Comparison of ENCODE assay signal across 8 cellular contexts in genomic region chr18:36129300-36130038, GRCh38. TPM values are rescaled to one million over a fixed set of nuclear protein-coding genes. Genes with fewer than 3 reads are reported as not detected.
DNase-seq lines count a peak whose midpoint lies in the region; ATAC-seq, FAIRE-seq and TF ChIP-seq lines count a peak whose summit lies in the region.

ELP2 (plus strand) TSS chr18:36129899; CDS start chr18:36129934, 35 bp downstream.
A gene with protein sequence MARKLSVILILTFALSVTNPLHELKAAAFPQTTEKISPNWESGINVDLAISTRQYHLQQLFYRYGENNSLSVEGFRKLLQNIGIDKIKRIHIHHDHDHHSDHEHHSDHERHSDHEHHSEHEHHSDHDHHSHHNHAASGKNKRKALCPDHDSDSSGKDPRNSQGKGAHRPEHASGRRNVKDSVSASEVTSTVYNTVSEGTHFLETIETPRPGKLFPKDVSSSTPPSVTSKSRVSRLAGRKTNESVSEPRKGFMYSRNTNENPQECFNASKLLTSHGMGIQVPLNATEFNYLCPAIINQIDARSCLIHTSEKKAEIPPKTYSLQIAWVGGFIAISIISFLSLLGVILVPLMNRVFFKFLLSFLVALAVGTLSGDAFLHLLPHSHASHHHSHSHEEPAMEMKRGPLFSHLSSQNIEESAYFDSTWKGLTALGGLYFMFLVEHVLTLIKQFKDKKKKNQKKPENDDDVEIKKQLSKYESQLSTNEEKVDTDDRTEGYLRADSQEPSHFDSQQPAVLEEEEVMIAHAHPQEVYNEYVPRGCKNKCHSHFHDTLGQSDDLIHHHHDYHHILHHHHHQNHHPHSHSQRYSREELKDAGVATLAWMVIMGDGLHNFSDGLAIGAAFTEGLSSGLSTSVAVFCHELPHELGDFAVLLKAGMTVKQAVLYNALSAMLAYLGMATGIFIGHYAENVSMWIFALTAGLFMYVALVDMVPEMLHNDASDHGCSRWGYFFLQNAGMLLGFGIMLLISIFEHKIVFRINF (minus strand): TSS chr18:36129340. CDS start chr18:36127007, 2,333 bp downstream.

- H4K20me1 ChIP-seq in IMR-90 (ENCODE audit: insufficient read depth, low read length) = peaks cover 53% of the 10 kb centered on the region
- no peaks in the 10 kb centered on the region for H4K20me1 ChIP-seq in OCI-LY7 (ENCODE audit: insufficient read depth, low read length)
- no peaks in the 10 kb centered on the region for H4K20me1 ChIP-seq in endothelial cell of umbilical vein (replicated peaks; ENCODE audit: control insufficient read depth, extremely low read depth, insufficient read depth, low read length)

- 0 out of 2 replicates have a peak, but pooled peaks have one; percentile 1 for TF ChIP-seq CTCF in IMR-90 (conservative IDR thresholded peaks at IDR 0.05; ENCODE audit: low read depth, low read length)
- no peak for TF ChIP-seq CTCF in OCI-LY7 (conservative IDR thresholded peaks at IDR 0.05; ENCODE audit: low read length)
- no peak for TF ChIP-seq CTCF in endothelial cell of umbilical vein (IDR thresholded peaks at IDR 0.05; ENCODE audit: extremely low read depth in 1 of 2, insufficient read depth in 1 of 2, low read depth in 1 of 2, low read length in 2 of 2)

- H2AFZ ChIP-seq in IMR-90 (replicated peaks; ENCODE audit: low read length, poor library complexity) = peak within 1 kb of the TSS; percentile 99
- peak within 1 kb of the TSS; percentile 96 for H2AFZ ChIP-seq in OCI-LY7 (ENCODE audit: low read length)
- H2AFZ ChIP-seq in endothelial cell of umbilical vein (ENCODE audit: low read depth, low read length) = peak within 1 kb of the TSS; percentile 98

- peak within 1 kb of the TSS; percentile 73 for H2AK5ac ChIP-seq in IMR-90 (ENCODE audit: low read depth, low read length)

- peak within 1 kb of the TSS; percentile 97 for H3K4ac ChIP-seq in IMR-90 (ENCODE audit: low read depth, low read length)

- H3K4me2 ChIP-seq in IMR-90 (ENCODE audit: low read depth, low read length) (peak within 1 kb of the TSS; percentile 96), OCI-LY7 (ENCODE audit: low read length) (peak within 1 kb of the TSS; percentile 99), endothelial cell of umbilical vein (ENCODE audit: insufficient read depth, low read length) (peak within 1 kb of the TSS; percentile 97)

- peak within 1 kb of the TSS; percentile 73 for H4K5ac ChIP-seq in IMR-90 (ENCODE audit: low read depth, low read length)

- POLR2A ChIA-PET in IMR-90 (lab: Charles Lee; ENCODE audit: unreplicated experiment) (interaction anchor here (0.6 to 1.5 kb wide), 2 partner anchors 51 to 112 kb away, joined by 3 to 5 read pairs; no protein-coding TSS in a partner anchor), OCI-LY7 (lab: Charles Lee) (interaction anchor here (0.6 to 1.4 kb wide), 3 partner anchors 31 to 63 kb away, joined by 3 to 6 read pairs (median 4); no protein-coding TSS in a partner anchor), endothelial cell of umbilical vein (lab: Charles Lee) (interaction anchor here (1.5 kb wide), 1 partner anchor 58 kb away, joined by 6 read pairs; the partner anchor contains the start of gene MOCOS)

- TF ChIP-seq POLR2A in IMR-90 (IDR thresholded peaks at IDR 0.05; ENCODE audit: low read depth, low read length) (peak; percentile 69), endothelial cell of umbilical vein (IDR thresholded peaks at IDR 0.05; ENCODE audit: low read depth, low read length) (peak; percentile 67)

- H2BK5ac ChIP-seq in IMR-90 (ENCODE audit: low read depth, low read length, poor library complexity, severe bottlenecking) = peak within 1 kb of the TSS; percentile 92

- no peak within 1 kb of the TSS for H2BK20ac ChIP-seq in IMR-90 (ENCODE audit: low read depth, low read length)

- intact Hi-C loops in IMR-90 (cut with micrococcal nuclease) = loop anchor here (1.0 to 5.0 kb wide), 4 partner anchors 29 to 155 kb away; no protein-coding TSS in a partner anchor
- intact Hi-C loops in OCI-LY7 (cut with micrococcal nuclease; ENCODE audit: unreplicated experiment) = no loop called here
- intact Hi-C loops in endothelial cell of umbilical vein (cut with micrococcal nuclease) = loop anchor here (1.0 to 5.0 kb wide), 9 partner anchors 29 to 887 kb away; partner anchors contain the start of genes FHOD3, MOCOS, RMP24 and RPRD1A

- CTCF ChIA-PET in IMR-90 (lab: Yijun Ruan, JAX) = interaction anchor here (0.6 to 1.3 kb wide), 3 partner anchors 34 to 507 kb away, joined by 3 to 9 read pairs (median 3); no protein-coding TSS in a partner anchor
- CTCF ChIA-PET in OCI-LY7 (lab: Charles Lee; ENCODE audit: unreplicated experiment) = interaction anchor here (0.5 kb wide), 1 partner anchor 60 kb away, joined by 3 read pairs; no protein-coding TSS in a partner anchor
- CTCF ChIA-PET in endothelial cell of umbilical vein (lab: Charles Lee) = interaction anchor here (1.2 to 4.4 kb wide), 5 partner anchors 10 to 154 kb away, joined by 4 to 26 read pairs (median 9); partner anchors contain the start of gene MOCOS

- no peaks in the 10 kb centered on the region for H3K27me3 ChIP-seq in IMR-90 (ENCODE audit: control insufficient read depth, insufficient read depth, low read length)
- no peaks in the 10 kb centered on the region for H3K27me3 ChIP-seq in endothelial cell of umbilical vein (ENCODE audit: control insufficient read depth in 2 of 2, insufficient read depth in 2 of 2, low read length in 2 of 2)

- H3K9me3 ChIP-seq in IMR-90 (ENCODE audit: control insufficient read depth, insufficient read depth, low read length) (no peaks in the 10 kb centered on the region), OCI-LY7 (ENCODE audit: low read length) (no peaks in the 10 kb centered on the region), endothelial cell of umbilical vein (replicated peaks; ENCODE audit: control insufficient read depth, insufficient read depth, low read length) (no peaks in the 10 kb centered on the region)

- peak within 1 kb of the TSS; percentile 85 for H3K56ac ChIP-seq in IMR-90 (ENCODE audit: extremely low read depth, insufficient read depth, low read length)

- H3K18ac ChIP-seq in IMR-90 (ENCODE audit: low read depth, low read length) = peak within 1 kb of the TSS; percentile 72

- H3K79me1 ChIP-seq in IMR-90 (ENCODE audit: low read depth in 1 of 2, low read length in 2 of 2) = peaks cover 19 to 79% of the 10 kb centered on the region in 2 experiments

- H3K36me3 ChIP-seq in IMR-90 (ENCODE audit: control insufficient read depth, insufficient read depth, low read length) (peaks cover 16% of the 10 kb centered on the region), OCI-LY7 (ENCODE audit: insufficient read depth, low read length) (peaks cover 16% of the 10 kb centered on the region), endothelial cell of umbilical vein (ENCODE audit: control insufficient read depth in 2 of 2, extremely low read depth in 1 of 2, insufficient read depth in 2 of 2, low read length in 2 of 2) (no peaks in the 10 kb centered on the region)

- no peak; the same call in 1 of the 2 replicates for TF ChIP-seq RAD21 in IMR-90 (IDR thresholded peaks at IDR 0.05; ENCODE audit: low read length)

- DNase-seq in DMS114 treated with DMSO at 0.1 percent for 48 hours (lab: John Stamatoyannopoulos, UW; ENCODE audit: unreplicated experiment) (peak; percentile 90), IMR-90 (peak; percentile 93), OCI-LY7 (ENCODE audit: low spot score) (peak; percentile 91), activated T-cell treated with anti-CD3 and anti-CD28 coated beads for 1 hour (ENCODE audit: low read depth) (peak; percentile 95), endothelial cell of umbilical vein (ENCODE audit: low read depth, low spot score) (peak; percentile 98), midbrain (lab: John Stamatoyannopoulos, UW) (peak; percentile 94)
- peak; percentile 89 to 91 for DNase-seq in stimulated activated CD8-positive, alpha-beta memory T cell treated with anti-CD3 and anti-CD28 coated beads, Interleukin-15, amount 100 ng/mL, for 48 hours (ENCODE audit: low read depth in 2 of 2)

- FAIRE-seq in endothelial cell of umbilical vein (lab: Jason Lieb, UNC) = peak; percentile 90

- H3K9me1 ChIP-seq in IMR-90 (ENCODE audit: insufficient read depth, low read length) = peaks cover 21% of the 10 kb centered on the region
- no peaks in the 10 kb centered on the region for H3K9me1 ChIP-seq in endothelial cell of umbilical vein (replicated peaks; ENCODE audit: control insufficient read depth, extremely low read depth, insufficient read depth, low read length)

- peaks cover 8% of the 10 kb centered on the region for H3K4me1 ChIP-seq in IMR-90 (ENCODE audit: control insufficient read depth, insufficient read depth, low read length)
- peaks cover 21% of the 10 kb centered on the region for H3K4me1 ChIP-seq in OCI-LY7 (ENCODE audit: insufficient read depth, low read length, poor library complexity, severe bottlenecking)
- H3K4me1 ChIP-seq in endothelial cell of umbilical vein (ENCODE audit: control insufficient read depth, extremely low read depth, insufficient read depth, low read length) = peaks cover 15% of the 10 kb centered on the region

- H4K91ac ChIP-seq in IMR-90 (ENCODE audit: insufficient read depth, low read depth, low read length) = peak within 1 kb of the TSS; percentile 93

- peak within 1 kb of the TSS; percentile 97 for H3K23ac ChIP-seq in IMR-90 (ENCODE audit: low read depth, low read length)

- H3K27ac ChIP-seq in IMR-90 (ENCODE audit: insufficient read depth, low read length) = peak within 1 kb of the TSS; percentile 89
- H3K27ac ChIP-seq in OCI-LY7 (ENCODE audit: low read depth, low read length, poor library complexity, severe bottlenecking) = peak within 1 kb of the TSS; percentile 84
- H3K27ac ChIP-seq in endothelial cell of umbilical vein (ENCODE audit: insufficient read depth, low read depth, low read length) = peak within 1 kb of the TSS; percentile 98

- dilution Hi-C loops in IMR-90 (cut with HindIII; ENCODE audit: low sequenced_read_pairs, unreplicated experiment) = no loop called here
- dilution Hi-C loops in endothelial cell of umbilical vein (cut with MboI; ENCODE audit: extremely low pct_ligation_motif_present, low sequenced_read_pairs) = no loop called here

- H3K9ac ChIP-seq in IMR-90 (ENCODE audit: low read depth, low read length) (peak within 1 kb of the TSS; percentile 95), endothelial cell of umbilical vein (replicated peaks; ENCODE audit: extremely low read depth, insufficient read depth, low read length) (peak within 1 kb of the TSS; percentile 98)

- peaks cover 54% of the 10 kb centered on the region for H3K79me2 ChIP-seq in OCI-LY7 (ENCODE audit: insufficient read depth, low read depth, low read length)
- peaks cover 47% of the 10 kb centered on the region for H3K79me2 ChIP-seq in endothelial cell of umbilical vein (ENCODE audit: control insufficient read depth, insufficient read depth, low read length)

- H2BK15ac ChIP-seq in IMR-90 (ENCODE audit: low read depth, low read length) = no peak within 1 kb of the TSS; the same call in 2 of the 3 replicates

- H3K14ac ChIP-seq in IMR-90 (replicated peaks; ENCODE audit: low read depth, low read length) = peak within 1 kb of the TSS; percentile 94

- H3K9me2 ChIP-seq in OCI-LY7 (ENCODE audit: insufficient read depth, low read length) = no peaks in the 10 kb centered on the region

- ATAC-seq in GM21529 (IDR thresholded peaks at IDR 0.05; ENCODE audit: unreplicated experiment) = peak; percentile 92
- ATAC-seq in IMR-90 (ENCODE audit: low read depth) = peak; percentile 91

- BruUV-seq in IMR-90 (replicated peaks; lab: Mats Ljungman, UMichigan) (no TSS peak), OCI-LY7 (replicated peaks; lab: Mats Ljungman, UMichigan) (no TSS peak), endothelial cell of umbilical vein (replicated peaks; lab: Mats Ljungman, UMichigan) (no TSS peak)

- H2AK9ac ChIP-seq in IMR-90 (replicated peaks; ENCODE audit: low read depth, low read length, poor library complexity) = peak within 1 kb of the TSS; percentile 98

- H3K4me3 ChIP-seq in IMR-90 (ENCODE audit: insufficient read depth, low read depth, low read length) = peak within 1 kb of the TSS; percentile 89
- H3K4me3 ChIP-seq in OCI-LY7 (ENCODE audit: low read depth, low read length, poor library complexity, severe bottlenecking) = peak within 1 kb of the TSS; percentile 97
- peak within 1 kb of the TSS; percentile 64 to 96 (median 94) for H3K4me3 ChIP-seq in endothelial cell of umbilical vein (replicated peaks in 1 of 3; ENCODE audit: insufficient read depth in 1 of 3, low read depth in 1 of 3, low read length in 3 of 3)

- in situ Hi-C loops in IMR-90 (cut with MboI; ENCODE audit: low sequenced_read_pairs) = no loop called here

- WGBS in IMR-90 (ENCODE audit: extremely low coverage in 2 of 2, insufficient read length in 1 of 2), 2 experiments = 0% methylated on average over 43 of the region's 69 CpGs; no CpG with 5 or more reads in 1 of the 2 experiments

- peak within 1 kb of the TSS; percentile 82 to 94 for H4K8ac ChIP-seq in IMR-90 (ENCODE audit: low read depth in 2 of 2, low read length in 2 of 2)

- peak within 1 kb of the TSS; percentile 88 for H2BK120ac ChIP-seq in IMR-90 (ENCODE audit: low read depth, low read length)

RNA-seq across cellular contexts. Expression of gene ELP2, which starts in this region (rescaled TPM):
- total RNA-seq in IMR-90 (2012; rRNA removed) (97.2 and 161 TPM in 2 replicates), OCI-LY7 (2022) (39.7 and 40.3 TPM in 2 replicates), endothelial cell of umbilical vein (74.8 and 90.5 TPM in 2 replicates)
- polyA plus RNA-seq in IMR-90 (2012; rRNA removed) (48.1 and 48.8 TPM in 2 replicates), endothelial cell of umbilical vein (31.7 and 37.8 TPM in 2 replicates)
- polyA plus RNA-seq in IMR-90 (2012; cell fraction: cytosol; rRNA removed) = 22.6 and 26.0 TPM in 2 replicates
- polyA plus RNA-seq in IMR-90 (2012; cell fraction: nucleus; rRNA removed; ENCODE audit: low replicate concordance) = 43.0 and 129 TPM in 2 replicates
- total RNA-seq in OCI-LY7 (2014; rRNA removed; shearing (Covaris generic)) = 48.1 and 50.5 TPM in 2 replicates
- 42.9 TPM in 2 replicates for polyA plus RNA-seq in endothelial cell of umbilical vein (2011; cell fraction: cytosol; rRNA removed)
- 102 and 115 TPM in 2 replicates for polyA plus RNA-seq in endothelial cell of umbilical vein (2011; cell fraction: nucleus; rRNA removed)
- polyA plus RNA-seq in endothelial cell of umbilical vein (2012) = 59.4 and 91.1 TPM in 2 replicates
- 123 and 126 TPM in 2 replicates for polyA minus RNA-seq in endothelial cell of umbilical vein
- 57.0 TPM for polyA minus RNA-seq in endothelial cell of umbilical vein (2011; cell fraction: cytosol; rRNA and poly(A)+ RNA removed)
- 123 and 149 TPM in 2 replicates for polyA minus RNA-seq in endothelial cell of umbilical vein (2011; cell fraction: nucleus; rRNA and poly(A)+ RNA removed)

RNA-seq across cellular contexts. Expression of the second gene that starts in this region (rescaled TPM):
- total RNA-seq in IMR-90 (2012; rRNA removed) (86.1 and 91.9 TPM in 2 replicates), OCI-LY7 (2022) (11.2 and 13.7 TPM in 2 replicates), endothelial cell of umbilical vein (13.2 and 13.8 TPM in 2 replicates)
- polyA plus RNA-seq in IMR-90 (2012; rRNA removed) (39.5 and 48.7 TPM in 2 replicates), endothelial cell of umbilical vein (20.2 and 23.1 TPM in 2 replicates)
- polyA plus RNA-seq in IMR-90 (2012; cell fraction: cytosol; rRNA removed) = 14.5 and 32.5 TPM in 2 replicates
- polyA plus RNA-seq in IMR-90 (2012; cell fraction: nucleus; rRNA removed; ENCODE audit: low replicate concordance) = 13.7 and 38.2 TPM in 2 replicates
- 14.7 and 18.1 TPM in 2 replicates for total RNA-seq in OCI-LY7 (2014; rRNA removed; shearing (Covaris generic))
- 13.1 and 14.2 TPM in 2 replicates for polyA plus RNA-seq in endothelial cell of umbilical vein (2011; cell fraction: cytosol; rRNA removed)
- polyA plus RNA-seq in endothelial cell of umbilical vein (2011; cell fraction: nucleus; rRNA removed) = 15.1 and 16.5 TPM in 2 replicates
- 15.7 and 16.7 TPM in 2 replicates for polyA plus RNA-seq in endothelial cell of umbilical vein (2012)
- 17.6 and 28.2 TPM in 2 replicates for polyA minus RNA-seq in endothelial cell of umbilical vein
- 63.3 TPM for polyA minus RNA-seq in endothelial cell of umbilical vein (2011; cell fraction: cytosol; rRNA and poly(A)+ RNA removed)
- polyA minus RNA-seq in endothelial cell of umbilical vein (2011; cell fraction: nucleus; rRNA and poly(A)+ RNA removed) = 13.2 and 18.0 TPM in 2 replicates

Comparison
In these comparisons a context has a peak if more than half of its experiments do, and no peak if none do; other contexts are left out.
1. Peak in every context shown above with its lines: DNase-seq, ATAC-seq, H3K4me3 ChIP-seq and H3K27ac ChIP-seq.